Comparison of ENCODE assay signal across 1 cellular context in the genomic region with DNA sequence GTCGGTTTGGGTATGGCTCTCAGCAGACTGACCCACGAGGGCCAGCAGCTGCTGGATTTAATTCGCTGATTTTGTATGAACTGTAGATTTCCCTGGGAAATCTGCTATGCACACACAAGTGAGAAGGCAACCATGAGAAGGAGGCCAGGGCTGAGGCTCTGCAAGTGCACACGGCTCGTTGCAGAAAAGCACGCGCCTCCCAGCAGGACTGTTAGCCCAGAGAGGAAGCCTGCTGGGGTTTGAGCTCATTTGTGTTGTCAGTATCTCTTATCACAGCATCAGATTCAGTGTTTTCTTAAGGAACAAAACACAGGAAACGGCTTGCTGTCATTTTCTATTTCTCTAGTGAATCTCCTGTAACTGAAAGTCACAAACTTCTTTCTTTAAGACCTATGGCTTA.
TF ChIP-seq lines count a peak whose summit lies in the region.

No MANE protein-coding gene starts in this region.

TF ChIP-seq in K562, 482 proteins besides CTCF, POLR2A, EP300 and RAD21 (continued from another document):
- TF ChIP-seq ZNF41 (CRISPR knock-in tag; conservative IDR thresholded peaks at IDR 0.05) = peak; percentile 70; the same call in 1 of the 2 replicates
